ENCODE assay signal across 8 cellular contexts in genomic region chr6:24719125-24719931, GRCh38. TPM values are rescaled to one million over a fixed set of nuclear protein-coding genes. Genes with fewer than 3 reads are reported as not detected.
DNase-seq lines count a peak whose midpoint lies in the region; ATAC-seq and TF ChIP-seq lines count a peak whose summit lies in the region.

Gene C6orf62, minus strand, starts transcription at chr6:24719154. Its CDS starts 486 bp downstream, at chr6:24718668.

- TF ChIP-seq CTCF in GM10266 (IDR thresholded peaks at IDR 0.05; ENCODE audit: control insufficient read depth, insufficient read depth, low read depth, missing control alignments) (no peak), brain microvascular endothelial cell (IDR thresholded peaks at IDR 0.05; ENCODE audit: low read depth, low read length, missing control alignments) (no peak), smooth muscle cell (IDR thresholded peaks at IDR 0.05; ENCODE audit: borderline replicate concordance, insufficient read depth, poor library complexity, severe bottlenecking) (no peak)

- in situ Hi-C loops in brain microvascular endothelial cell (cut with HindIII; ENCODE audit: low pct_ligation_motif_present, low sequenced_read_pairs) = no loop called here

- H3K9ac ChIP-seq in smooth muscle cell (ENCODE audit: low read depth) = peak within 1 kb of the TSS; percentile 100

- H3K27me3 ChIP-seq in brain microvascular endothelial cell (replicated peaks) = no peaks in the 10 kb centered on the region
- no peaks in the 10 kb centered on the region for H3K27me3 ChIP-seq in smooth muscle cell (ENCODE audit: low read depth)

- ATAC-seq in GM21619 (IDR thresholded peaks at IDR 0.05; ENCODE audit: unreplicated experiment) = no peak

- H3K27ac ChIP-seq in brain microvascular endothelial cell (peak within 1 kb of the TSS; percentile 99), smooth muscle cell (ENCODE audit: low read depth) (peak within 1 kb of the TSS; percentile 89)

- H2AFZ ChIP-seq in smooth muscle cell (ENCODE audit: low read depth) = no peak within 1 kb of the TSS

- H3K4me2 ChIP-seq in smooth muscle cell = peak within 1 kb of the TSS; percentile 90

- peaks cover 23% of the 10 kb centered on the region for H3K36me3 ChIP-seq in brain microvascular endothelial cell (replicated peaks)
- H3K36me3 ChIP-seq in smooth muscle cell (ENCODE audit: low read depth) = peaks cover 10% of the 10 kb centered on the region

- H3K4me3 ChIP-seq in brain microvascular endothelial cell (ENCODE audit: low read depth, low read length) = peak within 1 kb of the TSS; percentile 97
- H3K4me3 ChIP-seq in smooth muscle cell = peak within 1 kb of the TSS; percentile 97

- H3F3A ChIP-seq in smooth muscle cell (ENCODE audit: low read depth) = peaks cover 3% of the 10 kb centered on the region

- peaks cover 62% of the 10 kb centered on the region for H3K79me2 ChIP-seq in smooth muscle cell (ENCODE audit: low read depth)

- WGBS in smooth muscle cell (ENCODE audit: low lambda C conversion rate) = under 1% methylated on average over 24 of the region's 24 CpGs

- DNase-seq in GM10266 (ENCODE audit: extremely low spot score) (peak; percentile 38), HT1080 (ENCODE audit: low read depth) (peak; percentile 32), T-helper 9 cell (peak; percentile 33), brain microvascular endothelial cell (peak; percentile 8), iPS-NIHi7 (ENCODE audit: extremely low spot score) (peak; percentile 17), smooth muscle cell (lab: John Stamatoyannopoulos, UW; ENCODE audit: unreplicated experiment) (no peak), NCI-H1048 (lab: John Stamatoyannopoulos, UW) (no peak)

- H3K9me3 ChIP-seq in smooth muscle cell (replicated peaks; ENCODE audit: low read depth) = no peaks in the 10 kb centered on the region

- peaks cover 55% of the 10 kb centered on the region for H4K20me1 ChIP-seq in smooth muscle cell (ENCODE audit: low read depth)

- peaks cover 21% of the 10 kb centered on the region for H3K4me1 ChIP-seq in smooth muscle cell (ENCODE audit: low read depth)

RNA-seq across cellular contexts. Expression of gene C6orf62, which starts in this region (rescaled TPM):
- total RNA-seq in HT1080 (2014; rRNA removed; shearing (Covaris generic)) = 57.0 and 64.9 TPM in 2 replicates
- polyA plus RNA-seq in HT1080 (2015; cell fraction: cytosol; rRNA removed) = 113 and 130 TPM in 2 replicates
- 117 and 127 TPM in 2 replicates for polyA plus RNA-seq in HT1080 (2015; cell fraction: nucleus; rRNA removed)
- 61.4 and 79.1 TPM in 2 replicates for total RNA-seq in smooth muscle cell
- 32.4 and 33.1 TPM in 2 replicates for polyA plus RNA-seq in smooth muscle cell

Comparison
In these comparisons a context has a peak if more than half of its experiments do, and no peak if none do; other contexts are left out.
1. DNase-seq: peak in GM10266 (single experiment), HT1080 (single experiment), T-helper 9 cell (single experiment), brain microvascular endothelial cell (single experiment) and iPS-NIHi7 (single experiment); none in smooth muscle cell (single experiment) and NCI-H1048 (single experiment).